8 cellular contexts compared by ENCODE assay signal in the genomic region with DNA sequence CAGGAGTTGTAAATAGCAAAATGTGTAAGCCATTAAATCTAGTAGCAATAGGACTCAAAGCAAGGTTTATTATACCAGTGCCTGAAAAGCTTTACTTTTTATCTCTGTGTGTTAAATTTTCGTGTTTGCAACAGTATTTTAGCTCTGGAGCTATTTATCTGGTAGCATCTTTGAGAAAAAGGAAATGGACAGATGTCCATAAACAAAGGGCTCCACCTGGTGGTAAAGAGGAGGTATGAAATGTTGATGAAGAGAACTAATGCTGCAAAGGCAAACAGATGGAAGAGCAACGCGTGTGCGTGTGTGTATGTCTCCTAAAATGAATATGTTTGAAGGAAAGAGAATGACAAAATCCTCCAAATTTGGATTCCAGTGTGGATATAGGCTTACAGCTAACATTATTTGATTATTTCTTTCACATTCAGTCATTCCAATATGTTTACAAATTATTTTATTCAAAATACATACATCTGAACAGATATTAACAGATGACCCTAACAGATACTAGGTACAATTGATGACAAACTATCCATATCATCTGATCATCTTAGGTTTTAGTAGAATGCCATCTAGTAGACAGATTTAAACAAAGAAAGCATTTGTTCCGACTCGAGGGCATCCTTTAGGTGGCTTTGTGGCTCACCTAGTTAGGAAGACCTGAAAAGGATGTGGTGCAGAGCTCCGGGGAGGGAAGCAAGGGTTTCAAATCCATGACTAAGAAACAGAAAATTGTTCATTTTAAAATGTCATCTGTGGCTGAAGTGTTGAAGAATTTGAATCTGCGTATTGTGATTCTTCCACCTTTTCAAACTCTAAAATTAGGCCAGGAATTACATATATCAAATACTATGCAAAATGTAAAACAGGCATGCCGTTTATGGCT.
A peak's percentile ranks its signal among the peaks of the same experiment; 100 is the strongest.
DNase-seq lines count a peak whose midpoint lies in the region; ATAC-seq and TF ChIP-seq lines count a peak whose summit lies in the region.

No MANE protein-coding gene starts in this region.

- H3K4me1 Mint-ChIP-seq in activated naive CD8-positive, alpha-beta T cell treated with anti-CD3 and anti-CD28 coated beads, Interleukin-2, amount 10 ng/mL, durations not matched to agents 7 days and 5 days: peaks cover 27% of the 10 kb centered on the region

- no peak for TF ChIP-seq EP300 in suprapubic skin (IDR thresholded peaks at IDR 0.05)

- no peak overlapping the region for H3K27ac ChIP-seq in suprapubic skin

- H3K4me3 Mint-ChIP-seq in activated naive CD8-positive, alpha-beta T cell treated with anti-CD3 and anti-CD28 coated beads, Interleukin-2, amount 10 ng/mL, durations not matched to agents 7 days and 5 days: peak overlapping the region; percentile 28

- H3K27me3 ChIP-seq in suprapubic skin: peaks cover 27% of the 10 kb centered on the region

- H3K9me3 ChIP-seq in suprapubic skin: no peaks in the 10 kb centered on the region

- H3K4me1 ChIP-seq in suprapubic skin: no peaks in the 10 kb centered on the region

- TF ChIP-seq CTCF in GM12865 (IDR thresholded peaks at IDR 0.05; ENCODE audit: insufficient read depth, low read depth, low read length, missing control alignments) (peak; percentile 73), suprapubic skin (IDR thresholded peaks at IDR 0.05) (peak; percentile 54 to 70)

- no peak overlapping the region for H3K4me3 ChIP-seq in GM12865 (ENCODE audit: low read depth, low read length)
- H3K4me3 ChIP-seq in suprapubic skin: no peak overlapping the region

- 52% methylated on average over 9 of the region's 9 CpGs for WGBS in suprapubic skin

- no peaks in the 10 kb centered on the region for H3K36me3 ChIP-seq in suprapubic skin

- H3K27ac Mint-ChIP-seq in activated naive CD8-positive, alpha-beta T cell treated with anti-CD3 and anti-CD28 coated beads, Interleukin-2, amount 10 ng/mL, durations not matched to agents 7 days and 5 days: no peak overlapping the region

- no peaks in the 10 kb centered on the region for H3K9me3 Mint-ChIP-seq in activated naive CD8-positive, alpha-beta T cell treated with anti-CD3 and anti-CD28 coated beads, Interleukin-2, amount 10 ng/mL, durations not matched to agents 7 days and 5 days

- H3K36me3 Mint-ChIP-seq in activated naive CD8-positive, alpha-beta T cell treated with anti-CD3 and anti-CD28 coated beads, Interleukin-2, amount 10 ng/mL, durations not matched to agents 7 days and 5 days: no peaks in the 10 kb centered on the region

- DNase-seq in AG08395 (ENCODE audit: low spot score) (peak; percentile 63), GM12865 (ENCODE audit: low read depth) (peak; percentile 55), NCI-H446 (lab: John Stamatoyannopoulos, UW) (peak; percentile 11 to 69), inferior parietal cortex (ENCODE audit: extremely low spot score) (peak; percentile 80), suprapubic skin (ENCODE audit: low spot score in 2 of 2) (no peak)
- DNase-seq in activated naive CD8-positive, alpha-beta T cell treated with anti-CD3 and anti-CD28 coated beads, Interleukin-2, amount 10 ng/mL, durations not matched to agents 7 days and 5 days: no peak
- DNase-seq in activated CD8-positive, alpha-beta memory T cell treated with anti-CD3 and anti-CD28 coated beads, Interleukin-2, amount 50 U/mL, for 4 hours: no peak

- peaks cover 46% of the 10 kb centered on the region for H3K27me3 Mint-ChIP-seq in activated naive CD8-positive, alpha-beta T cell treated with anti-CD3 and anti-CD28 coated beads, Interleukin-2, amount 10 ng/mL, durations not matched to agents 7 days and 5 days

- TF ChIP-seq POLR2A in suprapubic skin (IDR thresholded peaks at IDR 0.05): no peak

- peak; percentile 65 for ATAC-seq in HG03342 (IDR thresholded peaks at IDR 0.05; ENCODE audit: unreplicated experiment)
- ATAC-seq in activated naive CD8-positive, alpha-beta T cell treated with anti-CD3 and anti-CD28 coated beads, Interleukin-2, amount 10 ng/mL, durations not matched to agents 7 days and 5 days (ENCODE audit: low read depth): peak; percentile 84

- POLR2A ChIA-PET in activated naive CD8-positive, alpha-beta T cell treated with anti-CD3 and anti-CD28 coated beads, Interleukin-2, amount 10 ng/mL, durations not matched to agents 7 days and 5 days (lab: Charles Lee): no interaction called here

Comparison
In these comparisons a context has a peak if more than half of its experiments do, and no peak if none do; other contexts are left out.
1. DNase-seq: peak in AG08395 (single experiment), GM12865 (single experiment), NCI-H446 (2 of 2) and inferior parietal cortex (single experiment); none in activated naive CD8-positive, alpha-beta T cell treated with anti-CD3 and anti-CD28 coated beads, Interleukin-2, amount 10 ng/mL, durations not matched to agents 7 days and 5 days (single experiment), suprapubic skin (0 of 2) and activated CD8-positive, alpha-beta memory T cell treated with anti-CD3 and anti-CD28 coated beads, Interleukin-2, amount 50 U/mL, for 4 hours (single experiment).